In genomic region chr9:35952526-35953191, GRCh38 we compare ENCODE assay signal across 15 cellular contexts. TPM values are rescaled to one million over a fixed set of nuclear protein-coding genes. Genes with fewer than 3 reads are reported as not detected.
"Had no signal": no experiment of that assay in that cellular context is flagged by ENCODE, and none has a peak within 500 bp of the region (broad histone marks: within the 10 kb centered on the region; RNA-seq: fewer than 3 reads in every experiment).

No MANE protein-coding gene starts in this region.

- H3K4me3 Mint-ChIP-seq: activated CD8-positive, alpha-beta memory T cell treated with anti-CD3 and anti-CD28 coated beads, Interleukin-2, amount 10 ng/mL, durations not matched to agents 7 days and 5 days; activated naive CD8-positive, alpha-beta T cell treated with anti-CD3 and anti-CD28 coated beads, Interleukin-2, amount 10 ng/mL, durations not matched to agents 7 days and 5 days; activated T-cell treated with anti-CD3 and anti-CD28 coated beads, Interleukin-2, amount 50 U/mL, for 4 hours; nephron; type B pancreatic cell had no signal

- H3K36me3 ChIP-seq: ascending aorta had no signal

- ATAC-seq: activated CD8-positive, alpha-beta memory T cell treated with anti-CD3 and anti-CD28 coated beads, Interleukin-2, amount 10 ng/mL, durations not matched to agents 7 days and 5 days; activated T-cell treated with anti-CD3 and anti-CD28 coated beads, Interleukin-2, amount 50 U/mL, for 4 hours had no signal

- H3K4me1 Mint-ChIP-seq: activated CD8-positive, alpha-beta memory T cell treated with anti-CD3 and anti-CD28 coated beads, Interleukin-2, amount 10 ng/mL, durations not matched to agents 7 days and 5 days had no signal

- H3K9me3 Mint-ChIP-seq: activated naive CD8-positive, alpha-beta T cell treated with anti-CD3 and anti-CD28 coated beads, Interleukin-2, amount 10 ng/mL, durations not matched to agents 7 days and 5 days; activated T-cell treated with anti-CD3 and anti-CD28 coated beads, Interleukin-2, amount 50 U/mL, for 4 hours; nephron; type B pancreatic cell had no signal

- H3K36me3 Mint-ChIP-seq: activated CD8-positive, alpha-beta memory T cell treated with anti-CD3 and anti-CD28 coated beads, Interleukin-2, amount 10 ng/mL, durations not matched to agents 7 days and 5 days; activated naive CD8-positive, alpha-beta T cell treated with anti-CD3 and anti-CD28 coated beads, Interleukin-2, amount 10 ng/mL, durations not matched to agents 7 days and 5 days; type B pancreatic cell had no signal

- H3K4me1 ChIP-seq: ascending aorta had no signal

- H3K27ac Mint-ChIP-seq: activated CD8-positive, alpha-beta memory T cell treated with anti-CD3 and anti-CD28 coated beads, Interleukin-2, amount 10 ng/mL, durations not matched to agents 7 days and 5 days; activated naive CD8-positive, alpha-beta T cell treated with anti-CD3 and anti-CD28 coated beads, Interleukin-2, amount 10 ng/mL, durations not matched to agents 7 days and 5 days; nephron; type B pancreatic cell had no signal

- H3K9me3 ChIP-seq: ascending aorta had no signal

- H3K27ac ChIP-seq: ascending aorta had no signal

- H3K27me3 ChIP-seq: ascending aorta had no signal

- DNase-seq: activated CD4-positive, alpha-beta T cell treated with anti-CD3 and anti-CD28 coated beads, Interleukin-2, amount 50 U/mL, for 48 hours; activated CD8-positive, alpha-beta memory T cell treated with anti-CD3 and anti-CD28 coated beads, Interleukin-2, amount 10 ng/mL, durations not matched to agents 7 days and 5 days; activated naive CD8-positive, alpha-beta T cell treated with anti-CD3 and anti-CD28 coated beads, Interleukin-2, amount 10 ng/mL, durations not matched to agents 7 days and 5 days; activated T-cell treated with anti-CD3 and anti-CD28 coated beads, Interleukin-2, amount 50 U/mL, for 4 hours; effector memory CD4-positive, alpha-beta T cell; erythroblast; mesenchymal stem cell; occipital lobe; stimulated activated CD4-positive, alpha-beta T cell treated with anti-CD3 and anti-CD28 coated beads, Interleukin-12 subunit alpha, Interleukin-12 subunit beta, amount 100 ng/mL, for 4 hours; stimulated activated naive CD4-positive, alpha-beta T cell had no signal

- H3K4me3 ChIP-seq: ascending aorta had no signal

RNA-seq across cellular contexts. Expression of gene OR2S2, which starts 5.3 kb away (rescaled TPM):
- total RNA-seq: activated CD8-positive, alpha-beta memory T cell treated with anti-CD3 and anti-CD28 coated beads, Interleukin-2, amount 10 ng/mL, durations not matched to agents 7 days and 5 days; activated naive CD8-positive, alpha-beta T cell treated with anti-CD3 and anti-CD28 coated beads, Interleukin-2, amount 10 ng/mL, durations not matched to agents 7 days and 5 days; activated T-cell treated with anti-CD3 and anti-CD28 coated beads, Interleukin-2, amount 50 U/mL, for 4 hours; ascending aorta; occipital lobe; pulmonary artery endothelial cell; T-helper 2 cell treated with Interferon-gamma antibody and Interleukin-4, amounts not matched to agents 100 ng/mL and 5 ng/mL, for 36 hours had no signal

RNA-seq across cellular contexts. Expression of gene SPAAR, which starts 43.4 kb away (rescaled TPM):
- total RNA-seq: activated CD8-positive, alpha-beta memory T cell treated with anti-CD3 and anti-CD28 coated beads, Interleukin-2, amount 10 ng/mL, durations not matched to agents 7 days and 5 days; activated naive CD8-positive, alpha-beta T cell treated with anti-CD3 and anti-CD28 coated beads, Interleukin-2, amount 10 ng/mL, durations not matched to agents 7 days and 5 days; activated T-cell treated with anti-CD3 and anti-CD28 coated beads, Interleukin-2, amount 50 U/mL, for 4 hours; T-helper 2 cell treated with Interferon-gamma antibody and Interleukin-4, amounts not matched to agents 100 ng/mL and 5 ng/mL, for 36 hours had no signal

RNA-seq across cellular contexts. Expression of gene HRCT1, which starts 46.7 kb away (rescaled TPM):
- total RNA-seq: activated CD8-positive, alpha-beta memory T cell treated with anti-CD3 and anti-CD28 coated beads, Interleukin-2, amount 10 ng/mL, durations not matched to agents 7 days and 5 days; activated naive CD8-positive, alpha-beta T cell treated with anti-CD3 and anti-CD28 coated beads, Interleukin-2, amount 10 ng/mL, durations not matched to agents 7 days and 5 days; activated T-cell treated with anti-CD3 and anti-CD28 coated beads, Interleukin-2, amount 50 U/mL, for 4 hours; occipital lobe; T-helper 2 cell treated with Interferon-gamma antibody and Interleukin-4, amounts not matched to agents 100 ng/mL and 5 ng/mL, for 36 hours had no signal
